In genomic region chr10:95841711-95842498, GRCh38 we compare ENCODE assay signal across 9 cellular contexts.
A peak's percentile ranks its signal among the peaks of the same experiment; 100 is the strongest.
DNase-seq lines count a peak whose midpoint lies in the region; ATAC-seq and TF ChIP-seq lines count a peak whose summit lies in the region.
"Had no signal": no experiment of that assay in that cellular context is flagged by ENCODE, and none has a peak within 500 bp of the region (broad histone marks: within the 10 kb centered on the region; RNA-seq: fewer than 3 reads in every experiment).

No MANE protein-coding gene starts in this region.

- H3K4me3 ChIP-seq in GM23248 (no peak overlapping the region), foreskin fibroblast (ENCODE audit: low read depth in 1 of 2, low read length in 2 of 2) (no peak overlapping the region)

- H4K20me1 ChIP-seq in GM23248 (ENCODE audit: insufficient read depth) = no peaks in the 10 kb centered on the region

- H3K27me3 ChIP-seq in GM23248 (replicated peaks; ENCODE audit: insufficient read depth) = no peaks in the 10 kb centered on the region; the same call in 1 of the 2 replicates

- no peaks in the 10 kb centered on the region for H3K79me2 ChIP-seq in GM23248 (ENCODE audit: insufficient read depth)

- ATAC-seq in omental fat pad (ENCODE audit: low FRiP score) = peak; percentile 71

- H3K4me2 ChIP-seq in GM23248 (ENCODE audit: unreplicated experiment) = no peak overlapping the region

- no peak overlapping the region for H2AFZ ChIP-seq in GM23248

- H3K9me2 ChIP-seq in GM23248 (ENCODE audit: insufficient read depth) = no peaks in the 10 kb centered on the region

- WGBS in GM23248 (ENCODE audit: low coverage in 1 of 2, low lambda C conversion rate in 2 of 2, missing lambda C conversion rate in 2 of 2), 2 experiments = 24% methylated on average over 7 of the region's 7 CpGs

- H3F3A ChIP-seq in GM23248 (ENCODE audit: insufficient read depth) = no peaks in the 10 kb centered on the region

- H3K4me1 ChIP-seq in GM23248 (ENCODE audit: insufficient read depth) = no peaks in the 10 kb centered on the region

- DNase-seq in NCI-H2227 (lab: John Stamatoyannopoulos, UW; ENCODE audit: unreplicated experiment) (peak; percentile 29), NCI-H2227 treated with DMSO at 0.1 percent for 48 hours (lab: John Stamatoyannopoulos, UW) (no peak), GM23248 (peak; percentile 67), NCI-H1694 (lab: John Stamatoyannopoulos, UW) (peak; percentile 72), foreskin fibroblast (peak; percentile 41 to 82), omental fat pad (ENCODE audit: low spot score) (no peak), middle frontal gyrus (ENCODE audit: extremely low spot score, low spot score) (no peak)
- peak; percentile 18 to 41 for DNase-seq in activated CD4-positive, alpha-beta T cell treated with anti-CD3 and anti-CD28 coated beads, Interleukin-2, amount 50 U/mL, for 48 hours

- H3K9ac ChIP-seq in GM23248 = no peak overlapping the region

- H3K9me3 ChIP-seq in GM23248 (ENCODE audit: low read depth) = no peaks in the 10 kb centered on the region

- H3K36me3 ChIP-seq in GM23248 (ENCODE audit: low read depth) = no peaks in the 10 kb centered on the region

- no peak overlapping the region for H3K27ac ChIP-seq in GM23248
- H3K27ac ChIP-seq: epithelial cell of prostate had no signal

- TF ChIP-seq CTCF in foreskin fibroblast (IDR thresholded peaks at IDR 0.05; ENCODE audit: low read depth, low read length) = peak; percentile 37
- peak in 1 of 3 donors; percentile 34 for TF ChIP-seq CTCF in omental fat pad (IDR thresholded peaks at IDR 0.05)

- in situ Hi-C loops in GM23248 (cut with MboI) = no loop called here

Comparison
In these comparisons a context has a peak if more than half of its experiments do, and no peak if none do; other contexts are left out.
1. DNase-seq: peak in NCI-H2227 (single experiment), GM23248 (single experiment), NCI-H1694 (single experiment), activated CD4-positive, alpha-beta T cell treated with anti-CD3 and anti-CD28 coated beads, Interleukin-2, amount 50 U/mL, for 48 hours (2 of 2) and foreskin fibroblast (2 of 2); none in NCI-H2227 treated with DMSO at 0.1 percent for 48 hours (single experiment), omental fat pad (single experiment) and middle frontal gyrus (single experiment).